In the genomic region with DNA sequence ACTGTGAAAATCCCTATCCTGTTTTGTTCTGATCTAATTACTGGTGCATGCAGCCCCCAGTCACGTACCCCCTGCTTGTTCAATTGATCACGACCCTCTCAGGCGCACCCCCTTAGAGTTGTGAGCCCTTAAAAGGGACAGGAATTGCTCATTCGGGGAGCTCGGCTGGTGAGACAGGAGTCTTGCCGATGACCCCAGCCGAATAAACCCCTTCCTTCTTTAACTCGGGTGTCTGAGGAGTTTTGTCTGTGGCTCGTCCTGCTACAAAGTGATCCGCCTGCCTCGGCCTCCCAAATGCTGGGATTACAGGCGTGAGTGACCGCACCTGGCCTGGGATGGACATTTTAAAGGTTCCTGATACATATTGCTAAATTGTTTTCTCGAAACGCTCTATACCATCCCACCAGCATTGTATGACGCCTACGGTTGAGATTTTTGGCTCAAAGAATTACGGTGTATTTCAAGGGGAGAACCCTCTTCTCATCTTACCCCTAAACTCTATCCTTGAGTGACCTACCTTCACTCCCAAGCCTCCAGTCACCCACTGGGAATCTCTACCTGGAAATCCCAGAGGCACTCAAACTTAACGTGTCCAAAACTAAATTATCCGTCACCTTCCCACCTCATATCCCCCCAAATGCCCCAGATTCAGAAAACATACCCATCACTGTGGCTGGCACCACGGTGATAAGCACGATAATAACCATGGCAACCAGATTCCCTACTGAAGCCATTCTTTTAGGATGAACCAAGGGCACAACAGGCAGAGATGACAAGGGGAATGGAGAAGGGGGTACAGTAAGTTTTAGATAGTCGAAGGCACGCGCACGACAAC, we compare ENCODE assay signal across 8 cellular contexts. TPM values are rescaled to one million over a fixed set of nuclear protein-coding genes. Genes with fewer than 3 reads are reported as not detected.
A peak's percentile ranks its signal among the peaks of the same experiment; 100 is the strongest.
DNase-seq lines count a peak whose midpoint lies in the region; ATAC-seq, FAIRE-seq and TF ChIP-seq lines count a peak whose summit lies in the region.

No MANE protein-coding gene starts in this region.

- peak overlapping the region; percentile 97 for H2AFZ ChIP-seq in GM12878 (ENCODE audit: control insufficient read depth, low read depth, low read length)

- 66% methylated on average over 26 of the region's 26 CpGs for whole genome bisulfite sequencing in GM12878 (ENCODE audit: insufficient coverage, insufficient replicate concordance, low lambda C conversion rate, missing lambda C conversion rate)
- no CpG with 5 or more reads among the region's 26 CpGs for WGBS in mesendoderm (ENCODE audit: extremely low coverage, insufficient coverage, low lambda C conversion rate)

- RAD21 ChIA-PET in GM12878 (lab: Charles Lee; ENCODE audit: unreplicated experiment): interaction anchor here (1.0 to 2.0 kb wide), 9 partner anchors 10 to 310 kb away, joined by 3 to 12 read pairs (median 6); a partner anchor contains a TSS

- FAIRE-seq in GM12878 (lab: Jason Lieb, UNC): no peak

- peaks cover 3% of the 10 kb centered on the region for H3K4me1 ChIP-seq in GM12878 (ENCODE audit: control insufficient read depth, insufficient read depth, low read length)
- peaks cover 7% of the 10 kb centered on the region for H3K4me1 ChIP-seq in mesendoderm (ENCODE audit: control insufficient read depth, low read depth, low read length)

- TF ChIP-seq POLR2A in GM12878 (IDR thresholded peaks at IDR 0.05; ENCODE audit: low read depth, low read length): no peak

- H3K4ac ChIP-seq in mesendoderm (ENCODE audit: low read depth, low read length): no peak overlapping the region

- SMC1A ChIA-PET in GM12878 (lab: Charles Lee; ENCODE audit: uncharacterized antibody, unreplicated experiment): interaction anchor here (1.0 to 1.9 kb wide), 4 partner anchors 19 to 156 kb away, joined by 3 to 8 read pairs (median 6); no protein-coding TSS in a partner anchor

- in situ Hi-C loops in GM12878 (cut with MboI): no loop called here

- peak overlapping the region; percentile 46 for H3K4me3 ChIP-seq in GM12878
- H3K4me3 ChIP-seq in mesendoderm (ENCODE audit: low read length): peak overlapping the region; percentile 69

- H4K5ac ChIP-seq in mesendoderm (ENCODE audit: low read length): peak overlapping the region; percentile 68

- H3K27ac ChIP-seq in GM12878 (ENCODE audit: control insufficient read depth, insufficient read depth): peak overlapping the region; percentile 98
- no peak overlapping the region for H3K27ac ChIP-seq in mesendoderm (ENCODE audit: low read depth, low read length)

- H3K36me3 ChIP-seq in GM12878 (ENCODE audit: control insufficient read depth in 2 of 2, insufficient read depth in 2 of 2, low read length in 1 of 2) (no peaks in the 10 kb centered on the region; a peak in 1 of 4 replicates), mesendoderm (ENCODE audit: control insufficient read depth, insufficient read depth, low read length) (no peaks in the 10 kb centered on the region)

- POLR2A ChIA-PET in GM12878 (lab: Charles Lee): interaction anchor here (1.2 to 2.4 kb wide), 11 partner anchors 11 to 157 kb away, joined by 3 to 19 read pairs (median 8); a partner anchor contains a TSS

- H3K27me3 ChIP-seq in GM12878 (replicated peaks in 1 of 2; ENCODE audit: control insufficient read depth in 2 of 2, insufficient read depth in 2 of 2, low read length in 1 of 2): no peaks in the 10 kb centered on the region
- H3K27me3 ChIP-seq in mesendoderm (ENCODE audit: insufficient read depth, low read length, poor library complexity): no peaks in the 10 kb centered on the region

- H3K9me3 ChIP-seq in GM12878 (replicated peaks; ENCODE audit: control insufficient read depth, insufficient read depth, low read length): no peaks in the 10 kb centered on the region

- BruUV-seq in GM12878 (replicated peaks; lab: Mats Ljungman, UMichigan): TSS peak; percentile 98

- peaks cover 3% of the 10 kb centered on the region for H3K79me1 ChIP-seq in mesendoderm (ENCODE audit: low read length)

- H4K8ac ChIP-seq in mesendoderm (ENCODE audit: low read depth, low read length): no peak overlapping the region

- no peak overlapping the region for H2BK15ac ChIP-seq in mesendoderm (replicated peaks; ENCODE audit: low read depth)

- H2BK120ac ChIP-seq in mesendoderm (ENCODE audit: low read depth, low read length): no peak overlapping the region

- H3K9ac ChIP-seq in GM12878 (ENCODE audit: control insufficient read depth, insufficient read depth, low read length) (peak overlapping the region; percentile 100), mesendoderm (ENCODE audit: low read length) (peak overlapping the region; percentile 96)

- intact Hi-C loops in GM12878 (cut with micrococcal nuclease; ENCODE audit: unreplicated experiment): loop anchor here (5.0 kb wide), 1 partner anchor 71 kb away; a partner anchor contains a TSS

- peak overlapping the region; percentile 97 for H3K56ac ChIP-seq in mesendoderm (ENCODE audit: low read length)

- H3K79me2 ChIP-seq in GM12878 (ENCODE audit: control insufficient read depth, insufficient read depth, low read length): peaks cover 33% of the 10 kb centered on the region
- H3K79me2 ChIP-seq in mesendoderm (ENCODE audit: control insufficient read depth, insufficient read depth, low read length): peaks cover 9% of the 10 kb centered on the region

- no peak for TF ChIP-seq CTCF in GM12878 (IDR thresholded peaks at IDR 0.05 in 2 of 3, conservative IDR thresholded peaks at IDR 0.05 in 1 of 3; ENCODE audit: control insufficient read depth in 2 of 3, extremely low read depth in 1 of 3, insufficient read depth in 1 of 3, low read depth in 3 of 3, low read length in 3 of 3)
- TF ChIP-seq CTCF in GM20000 (IDR thresholded peaks at IDR 0.05; ENCODE audit: extremely low read depth, missing control alignments): no peak

- TF ChIP-seq EP300 in GM12878 (IDR thresholded peaks at IDR 0.05; ENCODE audit: borderline replicate concordance in 1 of 2, control insufficient read depth in 1 of 2, low read depth in 2 of 2, low read length in 2 of 2): no peak

- no peaks in the 10 kb centered on the region for H4K20me1 ChIP-seq in GM12878 (ENCODE audit: control insufficient read depth, insufficient read depth)

- CTCF ChIA-PET in GM12878 (lab: Yijun Ruan, JAX): interaction anchor here (1.0 to 2.6 kb wide), 8 partner anchors 10 to 139 kb away, joined by 3 to 30 read pairs (median 6); a partner anchor contains a TSS

- H2AK5ac ChIP-seq in mesendoderm (ENCODE audit: low read length): no peak overlapping the region

- H2BK5ac ChIP-seq in mesendoderm (ENCODE audit: low read length): peak overlapping the region; percentile 20

- peak overlapping the region; percentile 29 for H3K23ac ChIP-seq in mesendoderm (ENCODE audit: low read length)

- no peak for TF ChIP-seq RAD21 in GM12878 (IDR thresholded peaks at IDR 0.05; ENCODE audit: insufficient read depth, low read depth, low read length)

- DNase-seq in GM12878 (ENCODE audit: low read depth, low spot score): no peak
- peak; percentile 82 for DNase-seq in mesendoderm
- no peak for DNase-seq in A172 (ENCODE audit: low spot score)
- DNase-seq in RPMI8226: no peak
- DNase-seq in GM20000 (ENCODE audit: low spot score): no peak
- DNase-seq in activated CD4-positive, alpha-beta T cell treated with anti-CD3 and anti-CD28 coated beads for 1 hour: no peak

- peak; percentile 13 for ATAC-seq in GM18499 (IDR thresholded peaks at IDR 0.05; ENCODE audit: insufficient read depth, unreplicated experiment)
- peak; percentile 20 for ATAC-seq in HG03378 (IDR thresholded peaks at IDR 0.05; ENCODE audit: unreplicated experiment)
- peak; percentile 28 for ATAC-seq in GM12878

- peak overlapping the region; percentile 98 for H3K4me2 ChIP-seq in GM12878 (ENCODE audit: control insufficient read depth, insufficient read depth)
- peak overlapping the region; percentile 63 for H3K4me2 ChIP-seq in mesendoderm (ENCODE audit: low read length)

- peak overlapping the region; percentile 68 for H3K18ac ChIP-seq in mesendoderm (ENCODE audit: low read length)

RNA-seq across cellular contexts. Expression of a gene that starts 0.8 kb away (rescaled TPM):
- 81.0 and 93.1 TPM in 2 replicates for total RNA-seq in GM12878 (2013; cell fraction: nucleolus; rRNA removed)
- total RNA-seq in GM12878 (2014; rRNA removed) (53.8 and 56.5 TPM in 2 replicates), GM12878 (2014; rRNA removed; fragmentation: Illumina TruSeq; extraction: Trizol) (53.4 and 55.5 TPM in 2 replicates), GM12878 (2021) (46.2 and 49.5 TPM in 2 replicates)
- polyA plus RNA-seq in GM12878 (2011; ENCODE audit: low read depth): 11.7 TPM
- polyA plus RNA-seq in GM12878 (2011; rRNA removed) (75.3 and 93.0 TPM in 2 replicates), GM12878 (2014; fragmentation: Illumina TruSeq; extraction: Trizol) (121 and 146 TPM in 2 replicates), GM12878 (2014; fragmentation: Nextera tagmentation; extraction: Ambion mirVana) (1 to 10 TPM; 4.2 to 8.7 TPM), GM12878 (2014; rRNA removed) (55.8 and 56.3 TPM in 2 replicates), GM12878 (2016; fragmentation: Nextera tagmentation; extraction: Ambion mirVana) (100 to 1,000 TPM; 112 to 115 TPM)
- polyA plus RNA-seq in GM12878 (2011; cell fraction: cytosol; rRNA removed): 76.4 and 81.2 TPM in 2 replicates
- polyA plus RNA-seq in GM12878 (2011; cell fraction: nucleus; rRNA removed): 87.8 and 107 TPM in 2 replicates
- 22.4 and 27.2 TPM in 2 replicates for polyA plus RNA-seq in GM12878 (2012)
- polyA minus RNA-seq in GM12878 (2011; rRNA and poly(A)+ RNA removed): 89.5 and 104 TPM in 2 replicates
- polyA minus RNA-seq in GM12878 (2011; cell fraction: cytosol; rRNA and poly(A)+ RNA removed): 20.0 and 23.6 TPM in 2 replicates
- 37.4 and 51.2 TPM in 2 replicates for polyA minus RNA-seq in GM12878 (2011; cell fraction: nucleus; rRNA and poly(A)+ RNA removed)
- polyA plus RNA-seq in mesendoderm (2013, experiment 1 of 2): 15.3 TPM
- 15.6 TPM for polyA plus RNA-seq in mesendoderm (2013, experiment 2 of 2)
- 14.2 and 18.1 TPM in 2 replicates for total RNA-seq in A172 (2014; rRNA removed; shearing (Covaris generic))

RNA-seq across cellular contexts. Expression of a gene that starts 53.7 kb away (rescaled TPM):
- 3.5 and 4.6 TPM in 2 replicates for total RNA-seq in GM12878 (2013; cell fraction: nucleolus; rRNA removed)
- total RNA-seq in GM12878 (2014; rRNA removed) (0.44 TPM in 1 of 2 replicates, not detected in the other), GM12878 (2014; rRNA removed; fragmentation: Illumina TruSeq; extraction: Trizol) (0.23 TPM in 1 of 2 replicates, not detected in the other), GM12878 (2021) (0.66 and 1.2 TPM in 2 replicates)
- polyA plus RNA-seq in GM12878 (2011; ENCODE audit: low read depth): 0.13 TPM
- polyA plus RNA-seq in GM12878 (2011; rRNA removed) (0.03 TPM in 1 of 2 replicates, not detected in the other), GM12878 (2014; fragmentation: Illumina TruSeq; extraction: Trizol) (0.06 TPM in 1 of 2 replicates, not detected in the other), GM12878 (2014; fragmentation: Nextera tagmentation; extraction: Ambion mirVana) (under 1 TPM in 1 of 2 experiments, not detected in 1; 0.07 TPM), GM12878 (2014; rRNA removed) (0.12 and 0.41 TPM in 2 replicates), GM12878 (2016; fragmentation: Nextera tagmentation; extraction: Ambion mirVana) (under 1 TPM; 0.09 to 0.13 TPM)
- polyA plus RNA-seq in GM12878 (2011; cell fraction: cytosol; rRNA removed): 0.08 TPM in 1 of 2 replicates, not detected in the other
- polyA plus RNA-seq in GM12878 (2011; cell fraction: nucleus; rRNA removed): 0.41 and 0.58 TPM in 2 replicates
- 0.88 and 1.3 TPM in 2 replicates for polyA plus RNA-seq in GM12878 (2012)
- 0.46 TPM in 1 of 2 replicates, not detected in the other for polyA minus RNA-seq in GM12878 (2011; rRNA and poly(A)+ RNA removed)
- 0.53 TPM in 1 of 2 replicates, not detected in the other for polyA minus RNA-seq in GM12878 (2011; cell fraction: cytosol; rRNA and poly(A)+ RNA removed)
- 0.12 TPM in 1 of 2 replicates, not detected in the other for polyA minus RNA-seq in GM12878 (2011; cell fraction: nucleus; rRNA and poly(A)+ RNA removed)
- 6.5 TPM for polyA plus RNA-seq in mesendoderm (2013, experiment 1 of 2)
- 6.8 TPM for polyA plus RNA-seq in mesendoderm (2013, experiment 2 of 2)
- 1.7 and 5.3 TPM in 2 replicates for total RNA-seq in A172 (2014; rRNA removed; shearing (Covaris generic))
